ENCODE assay signal across 25 cellular contexts in the genomic region with DNA sequence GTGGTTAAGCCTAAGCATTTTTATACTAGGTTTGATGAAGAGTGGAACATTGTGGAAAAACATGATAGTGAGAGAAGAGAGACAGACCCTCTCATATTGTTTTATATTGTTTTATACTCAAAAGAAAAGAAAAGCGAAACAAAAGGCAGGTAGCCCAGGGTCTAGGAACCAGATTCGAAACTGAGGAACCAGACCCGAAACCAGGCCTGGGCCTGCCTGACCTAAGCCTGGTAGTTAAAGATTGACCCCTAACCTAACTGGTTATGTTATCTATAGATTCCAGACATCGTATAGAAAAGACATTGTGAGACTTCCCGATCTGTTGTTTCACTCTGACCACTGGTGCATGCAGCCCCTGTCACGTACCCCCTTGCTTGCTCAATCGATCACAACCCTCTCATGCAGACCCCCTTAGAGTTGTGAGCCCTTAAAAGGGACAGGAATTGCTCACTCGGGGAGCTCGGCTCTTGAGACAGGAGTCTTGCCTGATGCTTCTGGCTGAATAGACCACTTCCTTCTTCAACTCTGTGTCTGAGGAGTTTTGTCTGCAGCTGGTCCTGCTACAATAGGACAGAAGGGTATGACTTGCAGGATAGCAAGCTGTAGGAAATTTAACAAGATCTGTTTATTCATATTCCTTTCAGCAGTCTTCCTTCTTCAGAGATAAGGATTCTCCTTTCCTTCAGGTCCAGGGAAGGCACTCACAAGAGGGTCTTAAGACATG.
DNase-seq lines count a peak whose midpoint lies in the region; ATAC-seq and TF ChIP-seq lines count a peak whose summit lies in the region.
"Had no signal": no experiment of that assay in that cellular context is flagged by ENCODE, and none has a peak within 500 bp of the region (broad histone marks: within the 10 kb centered on the region; RNA-seq: fewer than 3 reads in every experiment).

No MANE protein-coding gene starts in this region.

- DNase-seq in neural progenitor cell (ENCODE audit: low spot score) (no peak), KG1 (lab: John Stamatoyannopoulos, UW) (no peak)
- no peak for DNase-seq in activated CD4-positive, alpha-beta T cell treated with anti-CD3 and anti-CD28 coated beads, Interleukin-2, amount 10 ng/mL, durations not matched to agents 7 days and 5 days
- no peak for DNase-seq in activated naive CD4-positive, alpha-beta T cell (lab: John Stamatoyannopoulos, UW)
- DNase-seq: activated CD4-positive, alpha-beta T cell treated with anti-CD3 and anti-CD28 coated beads for 48 hours; activated naive CD8-positive, alpha-beta T cell treated with anti-CD3 and anti-CD28 coated beads, Interleukin-2, amount 10 ng/mL, durations not matched to agents 7 days and 5 days; dorsolateral prefrontal cortex; heart left ventricle; left cardiac atrium; NCI-H2081; occipital lobe; PC-9; SHP77; stimulated activated CD4-positive, alpha-beta T cell treated with anti-CD3 and anti-CD28 coated beads, Interleukin-2, amount 100 ng/mL, for 24 hours; T-cell; testis had no signal

- ATAC-seq in GM18873 (IDR thresholded peaks at IDR 0.05; ENCODE audit: low FRiP score, unreplicated experiment), result peak; percentile 67
- peak; percentile 69 for ATAC-seq in HG02588 (IDR thresholded peaks at IDR 0.05; ENCODE audit: unreplicated experiment)
- ATAC-seq in HG03342 (IDR thresholded peaks at IDR 0.05; ENCODE audit: unreplicated experiment), result peak; percentile 45
- no peak for ATAC-seq in GM18868 (IDR thresholded peaks at IDR 0.05; ENCODE audit: unreplicated experiment)
- ATAC-seq: heart left ventricle; HepG2; left cardiac atrium; stimulated activated memory B cell treated with anti-CD40 and anti-IgM and Interleukin-4, amounts not matched to agents 10 μg/mL and 1 μg/mL and 100 μg/mL, for 72 hours; T-cell had no signal

- no peaks in the 10 kb centered on the region for H4K20me1 ChIP-seq in neural progenitor cell (ENCODE audit: low read depth)

- no peaks in the 10 kb centered on the region for H3K36me3 ChIP-seq in neural progenitor cell
- H3K36me3 ChIP-seq: heart left ventricle had no signal

- peak overlapping the region; percentile 57 for H2AFZ ChIP-seq in neural progenitor cell (replicated peaks)
- H2AFZ ChIP-seq: PC-9 had no signal

- CTCF ChIA-PET in activated CD4-positive, alpha-beta T cell treated with anti-CD3 and anti-CD28 coated beads, Interleukin-2, amount 10 ng/mL, durations not matched to agents 7 days and 5 days (lab: Charles Lee), result no interaction called here

- no peak overlapping the region for H3K27ac ChIP-seq in neural progenitor cell
- H3K27ac ChIP-seq: dorsolateral prefrontal cortex, heart left ventricle, HL-60, PC-9, skin epidermis, testis had no signal

- H3K4me2 ChIP-seq in neural progenitor cell, result no peak overlapping the region
- H3K4me2 ChIP-seq: PC-9 had no signal

- no peak overlapping the region for H3K4me3 ChIP-seq in neural progenitor cell
- H3K4me3 ChIP-seq: dorsolateral prefrontal cortex, heart left ventricle, PC-9, skin epidermis, testis had no signal

- no peaks in the 10 kb centered on the region for H3K27me3 ChIP-seq in neural progenitor cell
- H3K27me3 ChIP-seq: dorsolateral prefrontal cortex, heart left ventricle, testis had no signal

- H3K9ac ChIP-seq in neural progenitor cell, result no peak overlapping the region

- H3K27ac Mint-ChIP-seq in neural progenitor cell, result no peak overlapping the region
- no peak overlapping the region for H3K27ac Mint-ChIP-seq in activated CD4-positive, alpha-beta T cell treated with anti-CD3 and anti-CD28 coated beads, Interleukin-2, amount 10 ng/mL, durations not matched to agents 7 days and 5 days
- H3K27ac Mint-ChIP-seq: activated naive CD8-positive, alpha-beta T cell treated with anti-CD3 and anti-CD28 coated beads, Interleukin-2, amount 10 ng/mL, durations not matched to agents 7 days and 5 days; memory B cell; stimulated activated memory B cell treated with anti-CD40 and anti-IgM and Interleukin-4, amounts not matched to agents 10 μg/mL and 1 μg/mL and 100 μg/mL, for 72 hours; T-cell had no signal

- H3K36me3 Mint-ChIP-seq in neural progenitor cell, result peaks cover under 1% of the 10 kb centered on the region
- H3K36me3 Mint-ChIP-seq in activated CD4-positive, alpha-beta T cell treated with anti-CD3 and anti-CD28 coated beads, Interleukin-2, amount 10 ng/mL, durations not matched to agents 7 days and 5 days (ENCODE audit: low read depth), result no peaks in the 10 kb centered on the region
- H3K36me3 Mint-ChIP-seq: activated naive CD8-positive, alpha-beta T cell treated with anti-CD3 and anti-CD28 coated beads, Interleukin-2, amount 10 ng/mL, durations not matched to agents 7 days and 5 days; memory B cell; stimulated activated memory B cell treated with anti-CD40 and anti-IgM and Interleukin-4, amounts not matched to agents 10 μg/mL and 1 μg/mL and 100 μg/mL, for 72 hours; T-cell had no signal

- peaks cover 12% of the 10 kb centered on the region for H3K9me3 Mint-ChIP-seq in neural progenitor cell
- peaks cover 4% of the 10 kb centered on the region for H3K9me3 Mint-ChIP-seq in activated CD4-positive, alpha-beta T cell treated with anti-CD3 and anti-CD28 coated beads, Interleukin-2, amount 10 ng/mL, durations not matched to agents 7 days and 5 days

- no peak for TF ChIP-seq CTCF in neural progenitor cell (IDR thresholded peaks at IDR 0.05)

- H3K4me3 Mint-ChIP-seq in neural progenitor cell, result no peak overlapping the region
- no peak overlapping the region for H3K4me3 Mint-ChIP-seq in activated CD4-positive, alpha-beta T cell treated with anti-CD3 and anti-CD28 coated beads, Interleukin-2, amount 10 ng/mL, durations not matched to agents 7 days and 5 days
- H3K4me3 Mint-ChIP-seq: activated naive CD8-positive, alpha-beta T cell treated with anti-CD3 and anti-CD28 coated beads, Interleukin-2, amount 10 ng/mL, durations not matched to agents 7 days and 5 days; memory B cell; stimulated activated memory B cell treated with anti-CD40 and anti-IgM and Interleukin-4, amounts not matched to agents 10 μg/mL and 1 μg/mL and 100 μg/mL, for 72 hours; T-cell had no signal

- H3K9me3 ChIP-seq in neural progenitor cell (ENCODE audit: low read depth), result no peaks in the 10 kb centered on the region
- H3K9me3 ChIP-seq: testis had no signal

- POLR2A ChIA-PET in activated CD4-positive, alpha-beta T cell treated with anti-CD3 and anti-CD28 coated beads, Interleukin-2, amount 10 ng/mL, durations not matched to agents 7 days and 5 days (lab: Charles Lee), result no interaction called here

- no peaks in the 10 kb centered on the region for H3K79me2 ChIP-seq in neural progenitor cell (ENCODE audit: low read depth)

- H3K4me1 Mint-ChIP-seq in neural progenitor cell, result no peaks in the 10 kb centered on the region
- H3K4me1 Mint-ChIP-seq in activated CD4-positive, alpha-beta T cell treated with anti-CD3 and anti-CD28 coated beads, Interleukin-2, amount 10 ng/mL, durations not matched to agents 7 days and 5 days, result no peaks in the 10 kb centered on the region
- H3K4me1 Mint-ChIP-seq: activated naive CD8-positive, alpha-beta T cell treated with anti-CD3 and anti-CD28 coated beads, Interleukin-2, amount 10 ng/mL, durations not matched to agents 7 days and 5 days; memory B cell; stimulated activated memory B cell treated with anti-CD40 and anti-IgM and Interleukin-4, amounts not matched to agents 10 μg/mL and 1 μg/mL and 100 μg/mL, for 72 hours; T-cell had no signal

- H3K27me3 Mint-ChIP-seq in neural progenitor cell (ENCODE audit: insufficient read depth, low read depth), result peaks cover 2% of the 10 kb centered on the region
- H3K27me3 Mint-ChIP-seq in activated CD4-positive, alpha-beta T cell treated with anti-CD3 and anti-CD28 coated beads, Interleukin-2, amount 10 ng/mL, durations not matched to agents 7 days and 5 days, result no peaks in the 10 kb centered on the region
- H3K27me3 Mint-ChIP-seq: activated naive CD8-positive, alpha-beta T cell treated with anti-CD3 and anti-CD28 coated beads, Interleukin-2, amount 10 ng/mL, durations not matched to agents 7 days and 5 days; memory B cell; stimulated activated memory B cell treated with anti-CD40 and anti-IgM and Interleukin-4, amounts not matched to agents 10 μg/mL and 1 μg/mL and 100 μg/mL, for 72 hours had no signal

- H3K4me1 ChIP-seq in neural progenitor cell, result no peaks in the 10 kb centered on the region
- H3K4me1 ChIP-seq: heart left ventricle, testis had no signal

- no peaks in the 10 kb centered on the region for H3F3A ChIP-seq in neural progenitor cell (ENCODE audit: low read depth)
